19 cellular contexts compared by ENCODE assay signal in genomic region chr1:86191958-86192357, GRCh38.
"Had no signal": no experiment of that assay in that cellular context is flagged by ENCODE, and none has a peak within 500 bp of the region (broad histone marks: within the 10 kb centered on the region; RNA-seq: fewer than 3 reads in every experiment).

No MANE protein-coding gene starts in this region.

- H3K4me3 ChIP-seq: esophagus squamous epithelium, left ventricle myocardium inferior, lung, pancreas, smooth muscle cell, suprapubic skin, thyroid gland had no signal

- H3K4me2 ChIP-seq: smooth muscle cell had no signal

- H3K27ac ChIP-seq: epithelial cell of prostate, esophagus squamous epithelium, foreskin keratinocyte, left ventricle myocardium inferior, pancreas, suprapubic skin, thyroid gland had no signal

- DNase-seq: effector memory CD8-positive, alpha-beta T cell; esophagus squamous epithelium; foreskin keratinocyte; hippocampal formation; kidney; left cardiac atrium; left ventricle myocardium inferior; mesenchymal stem cell; midbrain; occipital lobe; pancreas; right cardiac atrium; stimulated activated CD4-positive, alpha-beta T cell treated with anti-CD3 and anti-CD28 coated beads, Interleukin-2, amount 100 ng/mL, for 48 hours; stimulated activated naive CD4-positive, alpha-beta T cell treated with Interleukin-2 at 50 U/mL for 16 hours; thyroid gland had no signal

- H3K27me3 ChIP-seq: esophagus squamous epithelium, pancreas, suprapubic skin, thyroid gland had no signal

- H3K36me3 ChIP-seq: esophagus squamous epithelium, left ventricle myocardium inferior, pancreas, suprapubic skin, thyroid gland had no signal

- H3K4me1 ChIP-seq: esophagus squamous epithelium, foreskin keratinocyte, left ventricle myocardium inferior, pancreas, suprapubic skin, thyroid gland had no signal

- H3K9me3 ChIP-seq: esophagus squamous epithelium, left ventricle myocardium inferior, pancreas, suprapubic skin, thyroid gland had no signal

- ATAC-seq: effector memory CD8-positive, alpha-beta T cell; foreskin keratinocyte; left cardiac atrium; pancreas; right cardiac atrium had no signal
